ENCODE assay signal across 30 cellular contexts in genomic region chr12:11166300-11166699, GRCh38. TPM values are rescaled to one million over a fixed set of nuclear protein-coding genes. Genes with fewer than 3 reads are reported as not detected.
"Had no signal": no experiment of that assay in that cellular context is flagged by ENCODE, and none has a peak within 500 bp of the region (broad histone marks: within the 10 kb centered on the region; RNA-seq: fewer than 3 reads in every experiment).

No MANE protein-coding gene starts in this region.

- H3K4me3 Mint-ChIP-seq: activated CD8-positive, alpha-beta T cell treated with anti-CD3 and anti-CD28 coated beads for 36 hours; activated naive CD4-positive, alpha-beta T cell treated with anti-CD3 and anti-CD28 coated beads, Interleukin-2, amount 10 ng/mL, durations not matched to agents 7 days and 5 days; activated naive CD8-positive, alpha-beta T cell treated with anti-CD3 and anti-CD28 coated beads, Interleukin-2, amount 10 ng/mL, durations not matched to agents 7 days and 5 days; activated T-cell treated with anti-CD3 and anti-CD28 coated beads, Interleukin-2, amount 50 U/mL, for 72 hours had no signal

- H3K4me3 ChIP-seq: adrenal gland, SK-N-MC had no signal

- H3K27me3 Mint-ChIP-seq: activated CD8-positive, alpha-beta T cell treated with anti-CD3 and anti-CD28 coated beads for 36 hours; activated naive CD4-positive, alpha-beta T cell treated with anti-CD3 and anti-CD28 coated beads, Interleukin-2, amount 10 ng/mL, durations not matched to agents 7 days and 5 days; activated naive CD8-positive, alpha-beta T cell treated with anti-CD3 and anti-CD28 coated beads, Interleukin-2, amount 10 ng/mL, durations not matched to agents 7 days and 5 days had no signal

- H3K27me3 ChIP-seq: adrenal gland had no signal

- H3K9me3 ChIP-seq: adrenal gland had no signal

- H3K27ac ChIP-seq: adrenal gland, SK-N-MC, WERI-Rb-1 had no signal

- H3K36me3 ChIP-seq: adrenal gland had no signal

- ATAC-seq: activated CD4-positive, CD25-positive, alpha-beta regulatory T cell treated with anti-CD3 and anti-CD28 coated beads, Interleukin-2, amount 50 U/mL, for 24 hours; activated CD8-positive, alpha-beta T cell treated with anti-CD3 and anti-CD28 coated beads for 36 hours; activated T-cell treated with anti-CD3 and anti-CD28 coated beads, Interleukin-2, amount 50 U/mL, for 72 hours; Panc1; Right ventricle myocardium inferior had no signal

- H3K27ac Mint-ChIP-seq: activated CD8-positive, alpha-beta T cell treated with anti-CD3 and anti-CD28 coated beads for 36 hours; activated naive CD4-positive, alpha-beta T cell treated with anti-CD3 and anti-CD28 coated beads, Interleukin-2, amount 10 ng/mL, durations not matched to agents 7 days and 5 days; activated naive CD8-positive, alpha-beta T cell treated with anti-CD3 and anti-CD28 coated beads, Interleukin-2, amount 10 ng/mL, durations not matched to agents 7 days and 5 days; activated T-cell treated with anti-CD3 and anti-CD28 coated beads, Interleukin-2, amount 50 U/mL, for 72 hours; activated T-helper 2 cell treated with anti-CD3 and anti-CD28 coated beads, Interferon-gamma antibody, Interleukin-2, Interleukin-4, amounts not matched to agents 10 μg/mL and 5 μg/mL and 100 μg/mL, durations not matched to agents 14 hours and 24 hours and 36 hours had no signal

- DNase-seq: activated CD4-positive, alpha-beta T cell treated with anti-CD3 and anti-CD28 coated beads for 4 hours; activated CD8-positive, alpha-beta memory T cell treated with anti-CD3 and anti-CD28 coated beads, Interleukin-2, amount 50 U/mL, for 4 hours; activated CD8-positive, alpha-beta T cell treated with anti-CD3 and anti-CD28 coated beads for 36 hours; activated gamma-delta T cell treated with Interleukin-2 at 50 U/mL for 16 hours; activated naive CD4-positive, alpha-beta T cell treated with anti-CD3 and anti-CD28 coated beads, Interleukin-2, amount 10 ng/mL, durations not matched to agents 7 days and 5 days; activated naive CD8-positive, alpha-beta T cell treated with anti-CD3 and anti-CD28 coated beads, Interleukin-2, amount 10 ng/mL, durations not matched to agents 7 days and 5 days; activated T-cell treated with anti-CD3 and anti-CD28 coated beads, Interleukin-2, amount 50 U/mL, for 72 hours; adrenal gland; anterior cingulate cortex; caudate nucleus; MM.1S; NCI-H1105 treated with DMSO at 0.1 percent for 48 hours; NCI-H1436 treated with DMSO at 0.1 percent for 48 hours; NCI-H187 treated with DMSO at 0.1 percent for 48 hours; NCI-H2171; NCI-H226; NCI-H526 treated with DMSO at 0.1 percent for 48 hours; NCI-H82; OCI-M1; RPMI8226; T-helper 1 cell; WERI-Rb-1 had no signal

- H3K9me3 Mint-ChIP-seq: activated CD8-positive, alpha-beta T cell treated with anti-CD3 and anti-CD28 coated beads for 36 hours; activated naive CD4-positive, alpha-beta T cell treated with anti-CD3 and anti-CD28 coated beads, Interleukin-2, amount 10 ng/mL, durations not matched to agents 7 days and 5 days; activated naive CD8-positive, alpha-beta T cell treated with anti-CD3 and anti-CD28 coated beads, Interleukin-2, amount 10 ng/mL, durations not matched to agents 7 days and 5 days; activated T-cell treated with anti-CD3 and anti-CD28 coated beads, Interleukin-2, amount 50 U/mL, for 72 hours; activated T-helper 2 cell treated with anti-CD3 and anti-CD28 coated beads, Interferon-gamma antibody, Interleukin-2, Interleukin-4, amounts not matched to agents 10 μg/mL and 5 μg/mL and 100 μg/mL, durations not matched to agents 14 hours and 24 hours and 36 hours had no signal

RNA-seq across cellular contexts. Expression of gene TAS2R42, which starts 20.4 kb away (rescaled TPM):
- total RNA-seq: activated CD8-positive, alpha-beta T cell treated with anti-CD3 and anti-CD28 coated beads for 36 hours; activated naive CD8-positive, alpha-beta T cell treated with anti-CD3 and anti-CD28 coated beads, Interleukin-2, amount 10 ng/mL, durations not matched to agents 7 days and 5 days; activated T-cell treated with anti-CD3 and anti-CD28 coated beads, Interleukin-2, amount 50 U/mL, for 72 hours; activated T-helper 2 cell treated with anti-CD3 and anti-CD28 coated beads, Interferon-gamma antibody, Interleukin-2, Interleukin-4, amounts not matched to agents 10 μg/mL and 5 μg/mL and 100 μg/mL, durations not matched to agents 14 hours and 24 hours and 36 hours; adrenal gland; cerebellum; NCI-H460; Right ventricle myocardium inferior; T-helper 2 cell treated with Interferon-gamma antibody and Interleukin-4, amounts not matched to agents 100 ng/mL and 5 ng/mL, for 36 hours had no signal
- polyA plus RNA-seq: adrenal gland had no signal
